Comparison of ENCODE assay signal across 14 cellular contexts in genomic region chr9:126328415-126328814, GRCh38. TPM values are rescaled to one million over a fixed set of nuclear protein-coding genes. Genes with fewer than 3 reads are reported as not detected.
DNase-seq lines count a peak whose midpoint lies in the region; TF ChIP-seq lines count a peak whose summit lies in the region.
"Had no signal": no experiment of that assay in that cellular context is flagged by ENCODE, and none has a peak within 500 bp of the region (broad histone marks: within the 10 kb centered on the region; RNA-seq: fewer than 3 reads in every experiment).

No MANE protein-coding gene starts in this region.

- POLR2A ChIA-PET in GM10248 (lab: Yijun Ruan, JAX), result no interaction called here

- no peak for DNase-seq in chondrocyte (ENCODE audit: low spot score)
- no peak for DNase-seq in neural progenitor cell (ENCODE audit: low spot score)
- no peak for DNase-seq in nucleus accumbens (lab: John Stamatoyannopoulos, UW)
- DNase-seq in GM10248 (ENCODE audit: extremely low spot score), result no peak
- DNase-seq in GF-D8 (lab: John Stamatoyannopoulos, UW), result no peak
- DNase-seq in osteoblast (ENCODE audit: insufficient read length, low spot score, missing footprints), result no peak
- DNase-seq: effector CD8-positive, alpha-beta T cell; GM23248; KG1; NCI-H2171; stimulated activated naive CD4-positive, alpha-beta T cell treated with Interleukin-2 at 50 U/mL for 16 hours had no signal

- peak overlapping the region; percentile 72 for H3K4me3 Mint-ChIP-seq in chondrocyte (ENCODE audit: unreplicated experiment)
- peak overlapping the region; percentile 88 for H3K4me3 Mint-ChIP-seq in neural progenitor cell

- CTCF ChIA-PET in GM10248 (lab: Yijun Ruan, JAX), result interaction anchor here (1.3 to 1.6 kb wide), 3 partner anchors 8 to 171 kb away, joined by 3 to 4 read pairs (median 3); no protein-coding TSS in a partner anchor

- H3K9me3 Mint-ChIP-seq in chondrocyte (ENCODE audit: low read depth), result peaks cover 6% of the 10 kb centered on the region
- peaks cover 9% of the 10 kb centered on the region for H3K9me3 Mint-ChIP-seq in neural progenitor cell

- peaks cover 23% of the 10 kb centered on the region for H3F3A ChIP-seq in neural progenitor cell (ENCODE audit: low read depth)

- H3K27ac ChIP-seq in BLaER1, result no peak overlapping the region
- H3K27ac ChIP-seq in KOPT-K1 (ENCODE audit: low read depth, low read length, poor library complexity, severe bottlenecking), result peak overlapping the region; percentile 64
- H3K27ac ChIP-seq in neural progenitor cell, result no peak overlapping the region
- H3K27ac ChIP-seq in osteoblast (ENCODE audit: low read depth, low read length), result no peak overlapping the region
- H3K27ac ChIP-seq: C4-2B, GM23248 had no signal

- H3K4me1 ChIP-seq in BLaER1 (peaks cover 51% of the 10 kb centered on the region), neural progenitor cell (peaks cover 42% of the 10 kb centered on the region), osteoblast (ENCODE audit: insufficient read depth, low read length) (peaks cover 13% of the 10 kb centered on the region)

- H2AFZ ChIP-seq in neural progenitor cell (replicated peaks), result no peak overlapping the region
- no peak overlapping the region for H2AFZ ChIP-seq in osteoblast (ENCODE audit: low read length)

- H3K9me3 ChIP-seq in BLaER1 (peaks cover 17% of the 10 kb centered on the region), KOPT-K1 (ENCODE audit: insufficient read depth, low read length, poor library complexity, severe bottlenecking) (peaks cover 18% of the 10 kb centered on the region), neural progenitor cell (ENCODE audit: low read depth) (peaks cover 6% of the 10 kb centered on the region), osteoblast (ENCODE audit: low read depth, low read length) (no peaks in the 10 kb centered on the region)

- H3K4me2 ChIP-seq in BLaER1 (peak overlapping the region; percentile 97; the same call in 1 of the 2 replicates), neural progenitor cell (peak overlapping the region; percentile 78), osteoblast (ENCODE audit: insufficient read depth, low read length) (no peak overlapping the region)

- H3K79me2 ChIP-seq in neural progenitor cell (ENCODE audit: low read depth), result peaks cover 60% of the 10 kb centered on the region
- H3K79me2 ChIP-seq in osteoblast (ENCODE audit: insufficient read depth, low read length), result peaks cover 45% of the 10 kb centered on the region

- no peaks in the 10 kb centered on the region for H3K27me3 Mint-ChIP-seq in chondrocyte (ENCODE audit: low read depth)
- peaks cover 5% of the 10 kb centered on the region for H3K27me3 Mint-ChIP-seq in neural progenitor cell (ENCODE audit: insufficient read depth, low read depth)

- H3K36me3 ChIP-seq in BLaER1 (no peaks in the 10 kb centered on the region), KOPT-K1 (ENCODE audit: insufficient read depth, low read length) (no peaks in the 10 kb centered on the region), neural progenitor cell (peaks cover 5% of the 10 kb centered on the region), osteoblast (ENCODE audit: insufficient read depth, low read length) (no peaks in the 10 kb centered on the region)

- no peaks in the 10 kb centered on the region for H3K27me3 ChIP-seq in BLaER1
- no peaks in the 10 kb centered on the region for H3K27me3 ChIP-seq in neural progenitor cell
- H3K27me3 ChIP-seq in osteoblast (ENCODE audit: insufficient read depth, low read length), result no peaks in the 10 kb centered on the region

- H3K4me3 ChIP-seq in BLaER1, result no peak overlapping the region
- H3K4me3 ChIP-seq in neural progenitor cell, result no peak overlapping the region
- H3K4me3 ChIP-seq in osteoblast (ENCODE audit: insufficient read depth, low read length), result no peak overlapping the region

- peaks cover 25% of the 10 kb centered on the region for H4K20me1 ChIP-seq in BLaER1
- peaks cover 20% of the 10 kb centered on the region for H4K20me1 ChIP-seq in neural progenitor cell (ENCODE audit: low read depth)
- no peaks in the 10 kb centered on the region for H4K20me1 ChIP-seq in osteoblast (ENCODE audit: insufficient read depth, low read length)

- peaks cover 2% of the 10 kb centered on the region for H3K36me3 Mint-ChIP-seq in chondrocyte (ENCODE audit: low read depth)
- H3K36me3 Mint-ChIP-seq in neural progenitor cell, result peaks cover 14% of the 10 kb centered on the region

- no peak overlapping the region for H3K27ac Mint-ChIP-seq in chondrocyte (ENCODE audit: unreplicated experiment)
- H3K27ac Mint-ChIP-seq in neural progenitor cell, result no peak overlapping the region

- no peak for TF ChIP-seq CTCF in chondrocyte (IDR thresholded peaks at IDR 0.05)
- TF ChIP-seq CTCF in neural progenitor cell (IDR thresholded peaks at IDR 0.05), result no peak
- TF ChIP-seq CTCF in GM10248 (IDR thresholded peaks at IDR 0.05; ENCODE audit: control extremely low read depth, extremely low read depth, low read depth, missing control alignments), result no peak
- TF ChIP-seq CTCF in osteoblast (IDR thresholded peaks at IDR 0.05; ENCODE audit: extremely low read depth, low read depth, low read length), result no peak

- no peak overlapping the region for H3K9ac ChIP-seq in BLaER1
- H3K9ac ChIP-seq in neural progenitor cell, result no peak overlapping the region

- H3K4me1 Mint-ChIP-seq in chondrocyte (ENCODE audit: low read depth) (peaks cover 49% of the 10 kb centered on the region), neural progenitor cell (peaks cover 49% of the 10 kb centered on the region)

RNA-seq across cellular contexts. Expression of gene MVB12B, which starts 1.8 kb away (rescaled TPM):
- total RNA-seq in chondrocyte (13.1 to 15.3 TPM (median 13.9 TPM) in 3 replicates), neural progenitor cell (ENCODE audit: low replicate concordance) (16.1 and 18.4 TPM in 2 replicates), osteoblast (5.4 and 8.0 TPM in 2 replicates)
